In genomic region chr10:43901302-43901701, GRCh38 we compare ENCODE assay signal across 1 cellular context.
TF ChIP-seq lines count a peak whose summit lies in the region.

No MANE protein-coding gene starts in this region.

TF ChIP-seq in GM23338, 12 proteins besides CTCF, POLR2A, EP300 and RAD21 (continued from another document):
- TF ChIP-seq ZNF462 (CRISPR knock-in tag; IDR thresholded peaks at IDR 0.05) (no peak), REST (IDR thresholded peaks at IDR 0.05; ENCODE audit: unreplicated experiment) (no peak), POLR2AphosphoS5 (IDR thresholded peaks at IDR 0.05; ENCODE audit: low read depth) (no peak), STAT1 (IDR thresholded peaks at IDR 0.05; ENCODE audit: unreplicated experiment) (no peak), EZH2 (IDR thresholded peaks at IDR 0.05; ENCODE audit: low read depth, unreplicated experiment) (no peak), ETS1 (IDR thresholded peaks at IDR 0.05) (no peak), ZNF331 (CRISPR knock-in tag; IDR thresholded peaks at IDR 0.05; ENCODE audit: low read depth) (no peak), NANOG (IDR thresholded peaks at IDR 0.05; ENCODE audit: borderline replicate concordance) (no peak), EZH2phosphoT487 (IDR thresholded peaks at IDR 0.05; ENCODE audit: unreplicated experiment) (no peak), ZNF114 (CRISPR knock-in tag; IDR thresholded peaks at IDR 0.05) (no peak)
